9 cellular contexts compared by ENCODE assay signal in the genomic region with DNA sequence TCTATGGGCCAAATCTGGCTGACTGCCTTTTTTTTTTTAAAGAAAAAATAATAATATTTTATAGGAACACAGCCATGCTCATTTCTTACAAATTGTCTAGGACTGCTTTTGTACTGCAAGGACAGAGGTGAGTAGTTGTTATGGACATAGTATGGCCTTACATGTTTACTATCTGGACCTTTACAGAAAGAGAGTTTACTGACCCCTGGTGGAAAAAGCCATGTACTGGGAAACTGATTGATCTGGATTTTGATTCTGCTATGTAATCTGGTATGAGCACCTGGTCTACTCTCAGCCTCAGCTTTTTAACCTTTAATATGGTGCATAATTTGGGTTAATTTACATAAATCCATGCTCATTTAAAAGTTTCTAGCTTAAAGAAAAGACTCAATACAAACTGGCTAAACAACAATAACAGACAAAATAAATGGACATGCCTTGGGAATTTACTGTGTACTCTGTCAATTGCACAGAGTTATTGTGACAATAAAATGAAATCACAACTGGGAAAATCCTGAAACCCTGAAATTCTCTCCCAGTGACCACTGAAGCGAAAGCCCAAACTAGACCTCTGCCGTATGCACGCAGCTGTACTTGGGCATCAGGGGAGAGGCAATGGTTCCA.
DNase-seq lines count a peak whose midpoint lies in the region; ATAC-seq and TF ChIP-seq lines count a peak whose summit lies in the region.
"Had no signal": no experiment of that assay in that cellular context is flagged by ENCODE, and none has a peak within 500 bp of the region (broad histone marks: within the 10 kb centered on the region; RNA-seq: fewer than 3 reads in every experiment).

No MANE protein-coding gene starts in this region.

- DNase-seq in AML-193 (lab: John Stamatoyannopoulos, UW) (peak; percentile 8 to 19), HFFc6 (peak; percentile 52), RWPE2 (ENCODE audit: low spot score) (no peak), left ventricle myocardium inferior (no peak), NCI-H2227 treated with DMSO at 0.1 percent for 48 hours (lab: John Stamatoyannopoulos, UW) (no peak)
- DNase-seq in activated CD8-positive, alpha-beta memory T cell treated with anti-CD3 and anti-CD28 coated beads, Interleukin-2, amount 10 ng/mL, durations not matched to agents 7 days and 5 days, result no peak

- no peak overlapping the region for H3K27ac Mint-ChIP-seq in HFFc6
- H3K27ac Mint-ChIP-seq in activated CD8-positive, alpha-beta memory T cell treated with anti-CD3 and anti-CD28 coated beads, Interleukin-2, amount 10 ng/mL, durations not matched to agents 7 days and 5 days, result no peak overlapping the region
- H3K27ac Mint-ChIP-seq: stimulated activated naive CD8-positive, alpha-beta T cell treated with anti-CD3 and anti-CD28 coated beads, Interleukin-15, Interleukin-2, amounts not matched to agents 100 ng/mL and 50 ng/mL, for 24 hours had no signal

- H3K4me3 Mint-ChIP-seq in HFFc6, result no peak overlapping the region
- H3K4me3 Mint-ChIP-seq in activated CD8-positive, alpha-beta memory T cell treated with anti-CD3 and anti-CD28 coated beads, Interleukin-2, amount 10 ng/mL, durations not matched to agents 7 days and 5 days, result no peak overlapping the region
- H3K4me3 Mint-ChIP-seq: stimulated activated naive CD8-positive, alpha-beta T cell treated with anti-CD3 and anti-CD28 coated beads, Interleukin-15, Interleukin-2, amounts not matched to agents 100 ng/mL and 50 ng/mL, for 24 hours had no signal

- H3K27me3 Mint-ChIP-seq in HFFc6 (ENCODE audit: insufficient read depth), result no peaks in the 10 kb centered on the region; the same call in 1 of the 2 replicates
- no peaks in the 10 kb centered on the region for H3K27me3 Mint-ChIP-seq in activated CD8-positive, alpha-beta memory T cell treated with anti-CD3 and anti-CD28 coated beads, Interleukin-2, amount 10 ng/mL, durations not matched to agents 7 days and 5 days
- H3K27me3 Mint-ChIP-seq: stimulated activated naive CD8-positive, alpha-beta T cell treated with anti-CD3 and anti-CD28 coated beads, Interleukin-15, Interleukin-2, amounts not matched to agents 100 ng/mL and 50 ng/mL, for 24 hours had no signal

- H3K36me3 ChIP-seq in RWPE2 (ENCODE audit: low read depth), result no peaks in the 10 kb centered on the region
- H3K36me3 ChIP-seq in left ventricle myocardium inferior, result no peaks in the 10 kb centered on the region

- H3K9me3 Mint-ChIP-seq in HFFc6, result no peaks in the 10 kb centered on the region
- H3K9me3 Mint-ChIP-seq in activated CD8-positive, alpha-beta memory T cell treated with anti-CD3 and anti-CD28 coated beads, Interleukin-2, amount 10 ng/mL, durations not matched to agents 7 days and 5 days (ENCODE audit: low read depth), result no peaks in the 10 kb centered on the region

- TF ChIP-seq CTCF in HFFc6 (IDR thresholded peaks at IDR 0.05), result peak; percentile 90
- TF ChIP-seq CTCF in RWPE2 (IDR thresholded peaks at IDR 0.05; ENCODE audit: poor library complexity, severe bottlenecking), result peak; percentile 66
- peak; percentile 54 for TF ChIP-seq CTCF in left ventricle myocardium inferior (IDR thresholded peaks at IDR 0.05; ENCODE audit: borderline replicate concordance)

- ATAC-seq in RWPE2 (ENCODE audit: low read depth), result peak; percentile 40; the same call in 1 of the 3 replicates
- no peak for ATAC-seq in activated CD8-positive, alpha-beta memory T cell treated with anti-CD3 and anti-CD28 coated beads, Interleukin-2, amount 10 ng/mL, durations not matched to agents 7 days and 5 days
- ATAC-seq in HG02759 (IDR thresholded peaks at IDR 0.05; ENCODE audit: unreplicated experiment), result no peak
- no peak for ATAC-seq in esophagus mucosa

- intact Hi-C loops in left ventricle myocardium inferior (cut with micrococcal nuclease), result no loop called here

- H3K4me3 ChIP-seq in RWPE2 (ENCODE audit: severe bottlenecking) (no peak overlapping the region), left ventricle myocardium inferior (no peak overlapping the region)

- no peaks in the 10 kb centered on the region for H3K27me3 ChIP-seq in RWPE2 (ENCODE audit: insufficient read depth, poor library complexity, severe bottlenecking)
- H3K27me3 ChIP-seq in left ventricle myocardium inferior (ENCODE audit: low read depth), result no peaks in the 10 kb centered on the region

- CTCF ChIA-PET in activated CD8-positive, alpha-beta memory T cell treated with anti-CD3 and anti-CD28 coated beads, Interleukin-2, amount 10 ng/mL, durations not matched to agents 7 days and 5 days (lab: Charles Lee), result no interaction called here

- H3K4me1 ChIP-seq in RWPE2 (ENCODE audit: insufficient read depth, poor library complexity, severe bottlenecking) (no peaks in the 10 kb centered on the region), left ventricle myocardium inferior (no peaks in the 10 kb centered on the region)

- H3K27ac ChIP-seq in RWPE2 (ENCODE audit: poor library complexity, severe bottlenecking), result no peak overlapping the region
- no peak overlapping the region for H3K27ac ChIP-seq in left ventricle myocardium inferior (replicated peaks)

- no peaks in the 10 kb centered on the region for H3K36me3 Mint-ChIP-seq in HFFc6 (ENCODE audit: low read depth)
- no peaks in the 10 kb centered on the region for H3K36me3 Mint-ChIP-seq in activated CD8-positive, alpha-beta memory T cell treated with anti-CD3 and anti-CD28 coated beads, Interleukin-2, amount 10 ng/mL, durations not matched to agents 7 days and 5 days

- peaks cover 22% of the 10 kb centered on the region for H3K4me1 Mint-ChIP-seq in HFFc6 (ENCODE audit: low read depth)
- no peaks in the 10 kb centered on the region for H3K4me1 Mint-ChIP-seq in activated CD8-positive, alpha-beta memory T cell treated with anti-CD3 and anti-CD28 coated beads, Interleukin-2, amount 10 ng/mL, durations not matched to agents 7 days and 5 days

- H3K9me3 ChIP-seq in RWPE2 (ENCODE audit: severe bottlenecking) (no peaks in the 10 kb centered on the region), left ventricle myocardium inferior (replicated peaks) (no peaks in the 10 kb centered on the region)

Comparison
In these comparisons a context has a peak if more than half of its experiments do, and no peak if none do; other contexts are left out.
1. DNase-seq: peak in AML-193 (2 of 2) and HFFc6 (single experiment); none in RWPE2 (single experiment), left ventricle myocardium inferior (single experiment), NCI-H2227 treated with DMSO at 0.1 percent for 48 hours (single experiment) and activated CD8-positive, alpha-beta memory T cell treated with anti-CD3 and anti-CD28 coated beads, Interleukin-2, amount 10 ng/mL, durations not matched to agents 7 days and 5 days (single experiment).
2. Peak in every context shown above with its lines, with median percentiles within 50 percentile points of each other: CTCF ChIP-seq.